ENCODE assay signal across 8 cellular contexts in genomic region chr18:24271381-24272331, GRCh38.
DNase-seq lines count a peak whose midpoint lies in the region; ATAC-seq and TF ChIP-seq lines count a peak whose summit lies in the region.

No MANE protein-coding gene starts in this region.

- no peak overlapping the region for H3K27ac Mint-ChIP-seq in activated naive CD4-positive, alpha-beta T cell treated with anti-CD3 and anti-CD28 coated beads for 36 hours
- H3K27ac Mint-ChIP-seq in activated CD4-positive, alpha-beta memory T cell treated with anti-CD3 and anti-CD28 coated beads, Interleukin-2, amount 10 ng/mL, durations not matched to agents 7 days and 5 days = no peak overlapping the region

- 1 to 2% methylated on average over 31 to 75 of the region's 97 CpGs for WGBS in testis, 2 donors

- peak overlapping the region; percentile 83 to 91 for H3K27ac ChIP-seq in testis

- ATAC-seq in GM18867 (IDR thresholded peaks at IDR 0.05; ENCODE audit: unreplicated experiment) = no peak

- peak; percentile 32 for DNase-seq in activated naive CD4-positive, alpha-beta T cell treated with anti-CD3 and anti-CD28 coated beads for 36 hours
- DNase-seq in activated naive CD4-positive, alpha-beta T cell treated with Interleukin-2 at 50 U/mL for 16 hours = no peak
- peak; percentile 57 for DNase-seq in NCI-H1092 (lab: John Stamatoyannopoulos, UW)
- DNase-seq in activated CD4-positive, alpha-beta memory T cell treated with anti-CD3 and anti-CD28 coated beads, Interleukin-2, amount 10 ng/mL, durations not matched to agents 7 days and 5 days = no peak
- peak; percentile 69 for DNase-seq in fibroblast of mammary gland (ENCODE audit: low read depth)
- peak; percentile 79 for DNase-seq in testis

- peak overlapping the region; percentile 71 for H3K4me3 ChIP-seq in fibroblast of mammary gland (ENCODE audit: control insufficient read depth, low read depth, low read length)
- peak overlapping the region; percentile 62 for H3K4me3 ChIP-seq in mucosa of stomach (ENCODE audit: low read length)
- H3K4me3 ChIP-seq in testis = peak overlapping the region; percentile 65 to 75

- no peak for TF ChIP-seq POLR2A in testis (IDR thresholded peaks at IDR 0.05)

- no peaks in the 10 kb centered on the region for H3K9me3 Mint-ChIP-seq in activated naive CD4-positive, alpha-beta T cell treated with anti-CD3 and anti-CD28 coated beads for 36 hours
- no peaks in the 10 kb centered on the region for H3K9me3 Mint-ChIP-seq in activated CD4-positive, alpha-beta memory T cell treated with anti-CD3 and anti-CD28 coated beads, Interleukin-2, amount 10 ng/mL, durations not matched to agents 7 days and 5 days

- TF ChIP-seq CTCF in fibroblast of mammary gland (conservative IDR thresholded peaks at IDR 0.05; ENCODE audit: control insufficient read depth, insufficient read depth, low read depth, low read length) = peak; percentile 23
- TF ChIP-seq CTCF in testis (IDR thresholded peaks at IDR 0.05) = no peak

- no peaks in the 10 kb centered on the region for H3K9me3 ChIP-seq in mucosa of stomach (ENCODE audit: control insufficient read depth, low read length)
- H3K9me3 ChIP-seq in testis = no peaks in the 10 kb centered on the region

- CTCF ChIA-PET in activated naive CD4-positive, alpha-beta T cell treated with anti-CD3 and anti-CD28 coated beads for 36 hours (lab: Charles Lee) = interaction anchor here (0.5 to 0.6 kb wide), 2 partner anchors 11 to 12 kb away, joined by 3 read pairs; no protein-coding TSS in a partner anchor
- CTCF ChIA-PET in activated CD4-positive, alpha-beta memory T cell treated with anti-CD3 and anti-CD28 coated beads, Interleukin-2, amount 10 ng/mL, durations not matched to agents 7 days and 5 days (lab: Charles Lee) = no interaction called here

- H3K36me3 Mint-ChIP-seq in activated naive CD4-positive, alpha-beta T cell treated with anti-CD3 and anti-CD28 coated beads for 36 hours (ENCODE audit: low read depth) = no peaks in the 10 kb centered on the region
- H3K36me3 Mint-ChIP-seq in activated CD4-positive, alpha-beta memory T cell treated with anti-CD3 and anti-CD28 coated beads, Interleukin-2, amount 10 ng/mL, durations not matched to agents 7 days and 5 days (ENCODE audit: low read depth) = no peaks in the 10 kb centered on the region

- peaks cover 12% of the 10 kb centered on the region for H3K4me1 ChIP-seq in mucosa of stomach (ENCODE audit: control insufficient read depth, insufficient read depth, low read length)
- peaks cover 3% of the 10 kb centered on the region for H3K4me1 ChIP-seq in testis

- POLR2A ChIA-PET in activated CD4-positive, alpha-beta memory T cell treated with anti-CD3 and anti-CD28 coated beads, Interleukin-2, amount 10 ng/mL, durations not matched to agents 7 days and 5 days (lab: Charles Lee) = no interaction called here

- peaks cover 3% of the 10 kb centered on the region for H3K4me1 Mint-ChIP-seq in activated naive CD4-positive, alpha-beta T cell treated with anti-CD3 and anti-CD28 coated beads for 36 hours (ENCODE audit: low read depth)
- H3K4me1 Mint-ChIP-seq in activated CD4-positive, alpha-beta memory T cell treated with anti-CD3 and anti-CD28 coated beads, Interleukin-2, amount 10 ng/mL, durations not matched to agents 7 days and 5 days = peaks cover 1% of the 10 kb centered on the region

- H3K4me3 Mint-ChIP-seq in activated naive CD4-positive, alpha-beta T cell treated with anti-CD3 and anti-CD28 coated beads for 36 hours = peak overlapping the region; percentile 60
- H3K4me3 Mint-ChIP-seq in activated CD4-positive, alpha-beta memory T cell treated with anti-CD3 and anti-CD28 coated beads, Interleukin-2, amount 10 ng/mL, durations not matched to agents 7 days and 5 days = peak overlapping the region; percentile 58

- H3K9ac ChIP-seq in mucosa of stomach (ENCODE audit: low read length) = peak overlapping the region; percentile 81

- H3K36me3 ChIP-seq in mucosa of stomach (ENCODE audit: control insufficient read depth, insufficient read depth, low read length) (no peaks in the 10 kb centered on the region), testis (ENCODE audit: low read depth, missing control alignments) (no peaks in the 10 kb centered on the region)

- intact Hi-C loops in activated naive CD4-positive, alpha-beta T cell treated with anti-CD3 and anti-CD28 coated beads for 36 hours (cut with micrococcal nuclease) = no loop called here
- intact Hi-C loops in testis (cut with DNase I; ENCODE audit: low total_unique reads) = no loop called here

- peaks cover 32% of the 10 kb centered on the region for H3K27me3 Mint-ChIP-seq in activated naive CD4-positive, alpha-beta T cell treated with anti-CD3 and anti-CD28 coated beads for 36 hours (ENCODE audit: low read depth)
- H3K27me3 Mint-ChIP-seq in activated CD4-positive, alpha-beta memory T cell treated with anti-CD3 and anti-CD28 coated beads, Interleukin-2, amount 10 ng/mL, durations not matched to agents 7 days and 5 days = peaks cover 45% of the 10 kb centered on the region

- no peaks in the 10 kb centered on the region for H3K27me3 ChIP-seq in mucosa of stomach (ENCODE audit: control insufficient read depth, insufficient read depth, low read length)
- no peaks in the 10 kb centered on the region for H3K27me3 ChIP-seq in testis

Comparison
In these comparisons a context has a peak if more than half of its experiments do, and no peak if none do; other contexts are left out.
1. DNase-seq: peak in activated naive CD4-positive, alpha-beta T cell treated with anti-CD3 and anti-CD28 coated beads for 36 hours (single experiment), NCI-H1092 (single experiment), fibroblast of mammary gland (single experiment) and testis (single experiment); none in activated naive CD4-positive, alpha-beta T cell treated with Interleukin-2 at 50 U/mL for 16 hours (single experiment) and activated CD4-positive, alpha-beta memory T cell treated with anti-CD3 and anti-CD28 coated beads, Interleukin-2, amount 10 ng/mL, durations not matched to agents 7 days and 5 days (single experiment).
2. Peak in every context shown above with its lines, with median percentiles within 50 percentile points of each other: H3K4me3 ChIP-seq.